ENCODE assay signal across 22 cellular contexts in genomic region chr4:136150046-136150445, GRCh38.
DNase-seq lines count a peak whose midpoint lies in the region; ATAC-seq, FAIRE-seq and TF ChIP-seq lines count a peak whose summit lies in the region.
"Had no signal": no experiment of that assay in that cellular context is flagged by ENCODE, and none has a peak within 500 bp of the region (broad histone marks: within the 10 kb centered on the region; RNA-seq: fewer than 3 reads in every experiment).

No MANE protein-coding gene starts in this region.

- H2BK120ac ChIP-seq in H1 (replicated peaks; ENCODE audit: low read depth, low read length) (no peak overlapping the region), mesendoderm (ENCODE audit: low read depth, low read length) (no peak overlapping the region)

- H2AFZ ChIP-seq in H1 (ENCODE audit: low read length): peak overlapping the region; percentile 85; the same call in 1 of the 2 replicates
- H2AFZ ChIP-seq: GM23248 had no signal

- no peak overlapping the region for H3K9ac ChIP-seq in H1 (replicated peaks in 1 of 4; ENCODE audit: extremely low read depth in 1 of 4, low read depth in 3 of 4, low read length in 3 of 4)
- no peak overlapping the region for H3K9ac ChIP-seq in mesendoderm (ENCODE audit: low read length)
- H3K9ac ChIP-seq: BLaER1, GM23248 had no signal

- no peak overlapping the region for H3K56ac ChIP-seq in H1 (replicated peaks; ENCODE audit: insufficient read length, low read depth, low read length)
- no peak overlapping the region for H3K56ac ChIP-seq in mesendoderm (ENCODE audit: low read length)

- H4K5ac ChIP-seq in H1 (ENCODE audit: insufficient read length, low read depth, low read length) (no peak overlapping the region), mesendoderm (ENCODE audit: low read length) (no peak overlapping the region)

- H3K36me3 ChIP-seq in BE2C: no peaks in the 10 kb centered on the region
- no peaks in the 10 kb centered on the region for H3K36me3 ChIP-seq in H1 (ENCODE audit: control insufficient read depth in 2 of 4, insufficient read depth in 4 of 4, low read length in 3 of 4)
- no peaks in the 10 kb centered on the region for H3K36me3 ChIP-seq in mesendoderm (ENCODE audit: control insufficient read depth, insufficient read depth, low read length)
- H3K36me3 ChIP-seq: BLaER1 had no signal

- POLR2A ChIA-PET in H1 (lab: Charles Lee; ENCODE audit: partially characterized antibody): no interaction called here

- H3K4me2 ChIP-seq in H1 (ENCODE audit: insufficient read depth in 1 of 2, low read depth in 2 of 2, low read length in 2 of 2): no peak overlapping the region
- no peak overlapping the region for H3K4me2 ChIP-seq in mesendoderm (ENCODE audit: low read length)
- H3K4me2 ChIP-seq: A549, BLaER1 had no signal

- H3K23me2 ChIP-seq in H1 (ENCODE audit: low read depth, low read length): no peaks in the 10 kb centered on the region

- H2AK5ac ChIP-seq in H1 (ENCODE audit: low read depth, low read length) (no peak overlapping the region), mesendoderm (ENCODE audit: low read length) (no peak overlapping the region)

- H3K79me1 ChIP-seq in H1 (ENCODE audit: low read depth, low read length) (no peaks in the 10 kb centered on the region), mesendoderm (ENCODE audit: low read length) (no peaks in the 10 kb centered on the region)

- H2BK5ac ChIP-seq in H1 (ENCODE audit: low read depth, low read length) (no peak overlapping the region), mesendoderm (ENCODE audit: low read length) (no peak overlapping the region)

- no peak overlapping the region for H3K4me3 ChIP-seq in BE2C (ENCODE audit: low read depth, low read length)
- H3K4me3 ChIP-seq in H1 (ENCODE audit: extremely low read depth in 1 of 4, insufficient read depth in 2 of 4, low read depth in 3 of 4, low read length in 4 of 4): no peak overlapping the region
- no peak overlapping the region for H3K4me3 ChIP-seq in mesendoderm (ENCODE audit: low read length)
- H3K4me3 ChIP-seq: A549, BLaER1, GM12878, GM23248 had no signal

- H4K8ac ChIP-seq in H1 (ENCODE audit: extremely low read depth, insufficient read depth, low read length): no peak overlapping the region
- no peak overlapping the region for H4K8ac ChIP-seq in mesendoderm (ENCODE audit: low read depth, low read length)

- no peak overlapping the region for H3K23ac ChIP-seq in H1 (ENCODE audit: insufficient read length)
- no peak overlapping the region for H3K23ac ChIP-seq in mesendoderm (ENCODE audit: low read length)

- no peak overlapping the region for H3K4ac ChIP-seq in H1 (replicated peaks; ENCODE audit: insufficient read length, low read depth, low read length)
- no peak overlapping the region for H3K4ac ChIP-seq in mesendoderm (ENCODE audit: low read depth, low read length)

- no peak overlapping the region for H2BK12ac ChIP-seq in H1 (ENCODE audit: low read depth, low read length)

- CTCF ChIA-PET in H1 (lab: Charles Lee; ENCODE audit: partially characterized antibody): no interaction called here

- H3K27me3 ChIP-seq in BE2C (no peaks in the 10 kb centered on the region), H1 (replicated peaks in 1 of 4; ENCODE audit: control insufficient read depth in 3 of 4, extremely low read depth in 1 of 4, insufficient read depth in 3 of 4, low read length in 3 of 4) (no peaks in the 10 kb centered on the region), mesendoderm (ENCODE audit: insufficient read depth, low read length, poor library complexity) (no peaks in the 10 kb centered on the region)
- H3K27me3 ChIP-seq: BLaER1 had no signal

- H3K14ac ChIP-seq in H1 (ENCODE audit: insufficient read length): no peak overlapping the region

- H3K4me1 ChIP-seq in BE2C (no peaks in the 10 kb centered on the region), H1 (replicated peaks in 1 of 4; ENCODE audit: control insufficient read depth in 3 of 4, insufficient read depth in 4 of 4, low read length in 3 of 4) (no peaks in the 10 kb centered on the region), mesendoderm (ENCODE audit: control insufficient read depth, low read depth, low read length) (no peaks in the 10 kb centered on the region)
- H3K4me1 ChIP-seq: A549 had no signal

- H3K18ac ChIP-seq in H1 (ENCODE audit: extremely low read depth, low read length) (no peak overlapping the region), mesendoderm (ENCODE audit: low read length) (no peak overlapping the region)

- H3K27ac ChIP-seq in H1 (ENCODE audit: low read depth, low read length) (no peak overlapping the region), mesendoderm (ENCODE audit: low read depth, low read length) (no peak overlapping the region)
- H3K27ac ChIP-seq: 22Rv1, A549, BLaER1, GM23248 had no signal

- H2BK15ac ChIP-seq in H1 (ENCODE audit: low read length) (no peak overlapping the region), mesendoderm (replicated peaks; ENCODE audit: low read depth) (no peak overlapping the region)

- ATAC-seq in HG03520 (IDR thresholded peaks at IDR 0.05; ENCODE audit: unreplicated experiment): no peak
- ATAC-seq: A549; CD8-positive, alpha-beta T cell; GM12878; HepG2 had no signal

- no peak for TF ChIP-seq EP300 in H1 (IDR thresholded peaks at IDR 0.05; ENCODE audit: borderline replicate concordance in 1 of 2, low read depth in 2 of 2, low read length in 2 of 2)

- TF ChIP-seq CTCF in BE2C (IDR thresholded peaks at IDR 0.05; ENCODE audit: low read depth, low read length): peak; percentile 15; the same call in 1 of the 2 replicates
- peak in 2 of 3 experiments; percentile 41 to 43; a peak in 3 of 4 replicates for TF ChIP-seq CTCF in H1 (IDR thresholded peaks at IDR 0.05; ENCODE audit: control extremely low read depth in 1 of 3, insufficient read depth in 1 of 3, low read depth in 1 of 3, low read length in 3 of 3)

- DNase-seq in BE2C (no peak), HT-29 (ENCODE audit: low spot score) (peak; percentile 10), H1 (ENCODE audit: low read depth in 1 of 2, low spot score in 2 of 2) (peak in 1 of 2 experiments; percentile 1), mesendoderm (peak; percentile 35), NOMO-1 treated with DMSO at 0.1 percent for 48 hours (lab: John Stamatoyannopoulos, UW; ENCODE audit: unreplicated experiment) (no peak), NCI-H524 treated with DMSO at 0.1 percent for 48 hours (lab: John Stamatoyannopoulos, UW) (no peak)
- no peak for DNase-seq in stimulated activated naive CD4-positive, alpha-beta T cell treated with Interleukin-2 at 50 U/mL for 16 hours (lab: John Stamatoyannopoulos, UW)
- DNase-seq: AML-193; CD8-positive, alpha-beta T cell; DMS 273 treated with DMSO at 0.1 percent for 48 hours; DMS53; DND-41; EL; GM23248; H7; KBM-7 had no signal

- no peaks in the 10 kb centered on the region for H3K9me3 ChIP-seq in BE2C
- no peaks in the 10 kb centered on the region for H3K9me3 ChIP-seq in H1 (ENCODE audit: insufficient read depth in 2 of 2, low read depth in 1 of 2, low read length in 1 of 2)
- H3K9me3 ChIP-seq: A549 had no signal

- 83% methylated on average over 6 of the region's 6 CpGs; no CpG with 5 or more reads in 1 of the 2 experiments for WGBS in H1 (ENCODE audit: extremely low coverage in 1 of 2, insufficient coverage in 1 of 2, insufficient read length in 1 of 2, insufficient replicate concordance in 2 of 2, low coverage in 1 of 2, low lambda C conversion rate in 2 of 2, missing lambda C conversion rate in 1 of 2), 2 experiments
- WGBS in mesendoderm (ENCODE audit: extremely low coverage, insufficient coverage, low lambda C conversion rate): no CpG with 5 or more reads among the region's 6 CpGs

- no peak overlapping the region for H2BK20ac ChIP-seq in H1 (ENCODE audit: low read length)

- H4K91ac ChIP-seq in H1 (replicated peaks; ENCODE audit: insufficient read length, low read length): no peak overlapping the region

- no peak for TF ChIP-seq POLR2A in H1 (IDR thresholded peaks at IDR 0.05; ENCODE audit: control extremely low read depth in 1 of 2, low read depth in 2 of 2, low read length in 2 of 2)

- no peak for FAIRE-seq in H1 (lab: Jason Lieb, UNC)
- FAIRE-seq: A549, GM12878, HepG2 had no signal

- H4K20me1 ChIP-seq in H1 (replicated peaks in 1 of 2; ENCODE audit: control insufficient read depth in 1 of 2, insufficient read depth in 2 of 2, low read length in 2 of 2): no peaks in the 10 kb centered on the region
- H4K20me1 ChIP-seq: BLaER1 had no signal

- TF ChIP-seq RAD21 in H1 (IDR thresholded peaks at IDR 0.05 in 1 of 2, conservative IDR thresholded peaks at IDR 0.05 in 1 of 2; ENCODE audit: low read depth in 2 of 2, low read length in 2 of 2): peak; percentile 57 to 62

- H3K79me2 ChIP-seq in H1 (ENCODE audit: control insufficient read depth in 1 of 2, insufficient read depth in 2 of 2, low read length in 2 of 2) (no peaks in the 10 kb centered on the region), mesendoderm (ENCODE audit: control insufficient read depth, insufficient read depth, low read length) (no peaks in the 10 kb centered on the region)

TF ChIP-seq in H1, 55 proteins besides CTCF, POLR2A, EP300 and RAD21 (continues in another document):
- TF ChIP-seq TAF1 (IDR thresholded peaks at IDR 0.05; ENCODE audit: low read depth, low read length): no peak
- TF ChIP-seq CBX8 (IDR thresholded peaks at IDR 0.05; ENCODE audit: borderline replicate concordance, low read depth, low read length): no peak
- no peak for TF ChIP-seq SIX5 (IDR thresholded peaks at IDR 0.05; ENCODE audit: low read depth, low read length)
- no peak for TF ChIP-seq TEAD4 (IDR thresholded peaks at IDR 0.05; ENCODE audit: low read depth, low read length)
- TF ChIP-seq EZH2 (IDR thresholded peaks at IDR 0.05; ENCODE audit: low read depth, low read length, severe bottlenecking): no peak
- TF ChIP-seq JUN (IDR thresholded peaks at IDR 0.05; ENCODE audit: low read depth, low read length): no peak
- TF ChIP-seq CTBP2 (IDR thresholded peaks at IDR 0.05; ENCODE audit: borderline replicate concordance, insufficient read depth, insufficient read length, low read length): no peak
- no peak for TF ChIP-seq RNF2 (IDR thresholded peaks at IDR 0.05; ENCODE audit: borderline replicate concordance, low read depth, low read length, missing control alignments, poor library complexity, severe bottlenecking)
- no peak for TF ChIP-seq NANOG (IDR thresholded peaks at IDR 0.05; ENCODE audit: insufficient read depth, low read depth, low read length, poor library complexity, severe bottlenecking)
- TF ChIP-seq EGR1 (IDR thresholded peaks at IDR 0.05; ENCODE audit: borderline replicate concordance, low read depth, low read length): no peak
- no peak for TF ChIP-seq TBP (IDR thresholded peaks at IDR 0.05; ENCODE audit: low read depth, low read length)
- no peak for TF ChIP-seq NRF1 (IDR thresholded peaks at IDR 0.05; ENCODE audit: low read depth, low read length)
- TF ChIP-seq, protein P1, sequence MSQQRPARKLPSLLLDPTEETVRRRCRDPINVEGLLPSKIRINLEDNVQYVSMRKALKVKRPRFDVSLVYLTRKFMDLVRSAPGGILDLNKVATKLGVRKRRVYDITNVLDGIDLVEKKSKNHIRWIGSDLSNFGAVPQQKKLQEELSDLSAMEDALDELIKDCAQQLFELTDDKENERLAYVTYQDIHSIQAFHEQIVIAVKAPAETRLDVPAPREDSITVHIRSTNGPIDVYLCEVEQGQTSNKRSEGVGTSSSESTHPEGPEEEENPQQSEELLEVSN (IDR thresholded peaks at IDR 0.05): no peak
- no peak for TF ChIP-seq SRF (IDR thresholded peaks at IDR 0.05; ENCODE audit: low read depth, low read length)

Comparison
In these comparisons a context has a peak if more than half of its experiments do, and no peak if none do; other contexts are left out.
1. DNase-seq: peak in HT-29 (single experiment) and mesendoderm (single experiment); none in BE2C (single experiment), stimulated activated naive CD4-positive, alpha-beta T cell treated with Interleukin-2 at 50 U/mL for 16 hours (single experiment), NOMO-1 treated with DMSO at 0.1 percent for 48 hours (single experiment) and NCI-H524 treated with DMSO at 0.1 percent for 48 hours (single experiment).